Comparison of ENCODE assay signal across 8 cellular contexts in genomic region chr17:19992803-19993713, GRCh38. TPM values are rescaled to one million over a fixed set of nuclear protein-coding genes. Genes with fewer than 3 reads are reported as not detected.
A peak's percentile ranks its signal among the peaks of the same experiment; 100 is the strongest.
DNase-seq lines count a peak whose midpoint lies in the region; ATAC-seq and TF ChIP-seq lines count a peak whose summit lies in the region.

No MANE protein-coding gene starts in this region.

- ATAC-seq in RWPE2 (ENCODE audit: low read depth) = peak; percentile 95
- peak; percentile 99 for ATAC-seq in activated T-helper 17 cell treated with anti-CD3 and anti-CD28 coated beads, Interleukin-2, amount 50 U/mL, for 72 hours (replicated peaks)

- H3K9me3 ChIP-seq in MM.1S (replicated peaks; ENCODE audit: insufficient read depth, low read length) = no peaks in the 10 kb centered on the region
- H3K9me3 ChIP-seq in RWPE2 (ENCODE audit: severe bottlenecking) = no peaks in the 10 kb centered on the region
- H3K9me3 ChIP-seq in neural progenitor cell (ENCODE audit: low read depth) = no peaks in the 10 kb centered on the region

- no peaks in the 10 kb centered on the region for H3K36me3 Mint-ChIP-seq in activated T-helper 17 cell treated with anti-CD3 and anti-CD28 coated beads, Interleukin-2, amount 50 U/mL, for 72 hours (ENCODE audit: low read depth)
- no peaks in the 10 kb centered on the region for H3K36me3 Mint-ChIP-seq in neural progenitor cell

- no peaks in the 10 kb centered on the region for H3K4me1 Mint-ChIP-seq in activated T-helper 17 cell treated with anti-CD3 and anti-CD28 coated beads, Interleukin-2, amount 50 U/mL, for 72 hours
- H3K4me1 Mint-ChIP-seq in neural progenitor cell = peaks cover 22% of the 10 kb centered on the region

- peak overlapping the region; percentile 26; the same call in 1 of the 2 replicates for H3K9ac ChIP-seq in MM.1S (ENCODE audit: low read length)
- no peak overlapping the region for H3K9ac ChIP-seq in neural progenitor cell

- no peaks in the 10 kb centered on the region for H3K79me2 ChIP-seq in MM.1S (ENCODE audit: low read length)
- no peaks in the 10 kb centered on the region for H3K79me2 ChIP-seq in neural progenitor cell (ENCODE audit: low read depth)

- H3F3A ChIP-seq in MM.1S (ENCODE audit: insufficient read depth, low read length) (no peaks in the 10 kb centered on the region), neural progenitor cell (ENCODE audit: low read depth) (peaks cover 5% of the 10 kb centered on the region)

- H3K27me3 Mint-ChIP-seq in activated T-helper 17 cell treated with anti-CD3 and anti-CD28 coated beads, Interleukin-2, amount 50 U/mL, for 72 hours = peaks cover 3% of the 10 kb centered on the region
- peaks cover 5% of the 10 kb centered on the region for H3K27me3 Mint-ChIP-seq in neural progenitor cell (ENCODE audit: insufficient read depth, low read depth)

- H3K4me3 ChIP-seq in MM.1S (ENCODE audit: low read length) (peak overlapping the region; percentile 37), RWPE2 (ENCODE audit: severe bottlenecking) (no peak overlapping the region), neural progenitor cell (peak overlapping the region; percentile 24)

- peak overlapping the region; percentile 60 for H2AFZ ChIP-seq in MM.1S (ENCODE audit: low read length)
- H2AFZ ChIP-seq in neural progenitor cell (replicated peaks) = peak overlapping the region; percentile 66

- no peak overlapping the region for H3K4me3 Mint-ChIP-seq in activated T-helper 17 cell treated with anti-CD3 and anti-CD28 coated beads, Interleukin-2, amount 50 U/mL, for 72 hours
- no peak overlapping the region for H3K4me3 Mint-ChIP-seq in neural progenitor cell

- peak overlapping the region; percentile 61 for H3K4me2 ChIP-seq in MM.1S (ENCODE audit: low read depth, low read length)
- peak overlapping the region; percentile 55 for H3K4me2 ChIP-seq in neural progenitor cell

- H3K4me1 ChIP-seq in MM.1S (ENCODE audit: low read length) (no peaks in the 10 kb centered on the region), RWPE2 (ENCODE audit: insufficient read depth, poor library complexity, severe bottlenecking) (no peaks in the 10 kb centered on the region), neural progenitor cell (no peaks in the 10 kb centered on the region)

- H3K27ac ChIP-seq in MM.1S (ENCODE audit: low read length) (peak overlapping the region; percentile 25; the same call in 1 of the 2 replicates), RWPE2 (ENCODE audit: poor library complexity, severe bottlenecking) (no peak overlapping the region), neural progenitor cell (no peak overlapping the region)

- no peaks in the 10 kb centered on the region for H3K9me2 ChIP-seq in MM.1S (replicated peaks; ENCODE audit: insufficient read depth, low read length)

- peak; percentile 71 for TF ChIP-seq CTCF in MM.1S (IDR thresholded peaks at IDR 0.05; ENCODE audit: low read length)
- TF ChIP-seq CTCF in RWPE2 (IDR thresholded peaks at IDR 0.05; ENCODE audit: poor library complexity, severe bottlenecking) = peak; percentile 75
- TF ChIP-seq CTCF in neural progenitor cell (IDR thresholded peaks at IDR 0.05) = peak; percentile 79

- no peaks in the 10 kb centered on the region for H3K9me3 Mint-ChIP-seq in activated T-helper 17 cell treated with anti-CD3 and anti-CD28 coated beads, Interleukin-2, amount 50 U/mL, for 72 hours
- H3K9me3 Mint-ChIP-seq in neural progenitor cell = no peaks in the 10 kb centered on the region

- H3K36me3 ChIP-seq in MM.1S (replicated peaks; ENCODE audit: insufficient read depth, low read length) (no peaks in the 10 kb centered on the region), RWPE2 (ENCODE audit: low read depth) (no peaks in the 10 kb centered on the region), neural progenitor cell (no peaks in the 10 kb centered on the region)

- H4K20me1 ChIP-seq in MM.1S (ENCODE audit: insufficient read depth, low read length) (no peaks in the 10 kb centered on the region), neural progenitor cell (ENCODE audit: low read depth) (no peaks in the 10 kb centered on the region)

- peak; percentile 96 for DNase-seq in DMS53 (lab: John Stamatoyannopoulos, UW)
- peak; percentile 91 for DNase-seq in H4 (ENCODE audit: low spot score)
- peak; percentile 91 for DNase-seq in MM.1S
- peak; percentile 81 for DNase-seq in RWPE2 (ENCODE audit: low spot score)
- peak; percentile 83 for DNase-seq in fibroblast of peridontal ligament (ENCODE audit: extremely low read depth)
- DNase-seq in neural progenitor cell (ENCODE audit: low spot score) = peak; percentile 96
- DNase-seq in stromal cell of bone marrow (ENCODE audit: low read depth) = peak; percentile 71

- H3K27ac Mint-ChIP-seq in activated T-helper 17 cell treated with anti-CD3 and anti-CD28 coated beads, Interleukin-2, amount 50 U/mL, for 72 hours = no peak overlapping the region
- no peak overlapping the region for H3K27ac Mint-ChIP-seq in neural progenitor cell

- no peaks in the 10 kb centered on the region for H3K27me3 ChIP-seq in MM.1S (replicated peaks; ENCODE audit: insufficient read depth, low read length)
- no peaks in the 10 kb centered on the region for H3K27me3 ChIP-seq in RWPE2 (ENCODE audit: insufficient read depth, poor library complexity, severe bottlenecking)
- H3K27me3 ChIP-seq in neural progenitor cell = no peaks in the 10 kb centered on the region

RNA-seq across cellular contexts. Expression of gene AKAP10, which starts 15.4 kb away (rescaled TPM):
- 12.3 and 16.1 TPM in 2 replicates for total RNA-seq in H4 (2014; rRNA removed; shearing (Covaris generic))
- 10 to 100 TPM; 38.8 to 64.1 TPM for total RNA-seq in activated T-helper 17 cell treated with anti-CD3 and anti-CD28 coated beads, Interleukin-2, amount 50 U/mL, for 72 hours
- total RNA-seq in neural progenitor cell (ENCODE audit: low replicate concordance) = 33.4 and 54.1 TPM in 2 replicates

RNA-seq across cellular contexts. Expression of gene SPECC1, which starts 16.1 kb away (rescaled TPM):
- 38.5 and 41.9 TPM in 2 replicates for total RNA-seq in H4 (2014; rRNA removed; shearing (Covaris generic))
- total RNA-seq in activated T-helper 17 cell treated with anti-CD3 and anti-CD28 coated beads, Interleukin-2, amount 50 U/mL, for 72 hours = 1 to 10 TPM; 5.7 to 9.6 TPM
- 90.0 and 93.1 TPM in 2 replicates for total RNA-seq in neural progenitor cell (ENCODE audit: low replicate concordance)
